In the genomic region with DNA sequence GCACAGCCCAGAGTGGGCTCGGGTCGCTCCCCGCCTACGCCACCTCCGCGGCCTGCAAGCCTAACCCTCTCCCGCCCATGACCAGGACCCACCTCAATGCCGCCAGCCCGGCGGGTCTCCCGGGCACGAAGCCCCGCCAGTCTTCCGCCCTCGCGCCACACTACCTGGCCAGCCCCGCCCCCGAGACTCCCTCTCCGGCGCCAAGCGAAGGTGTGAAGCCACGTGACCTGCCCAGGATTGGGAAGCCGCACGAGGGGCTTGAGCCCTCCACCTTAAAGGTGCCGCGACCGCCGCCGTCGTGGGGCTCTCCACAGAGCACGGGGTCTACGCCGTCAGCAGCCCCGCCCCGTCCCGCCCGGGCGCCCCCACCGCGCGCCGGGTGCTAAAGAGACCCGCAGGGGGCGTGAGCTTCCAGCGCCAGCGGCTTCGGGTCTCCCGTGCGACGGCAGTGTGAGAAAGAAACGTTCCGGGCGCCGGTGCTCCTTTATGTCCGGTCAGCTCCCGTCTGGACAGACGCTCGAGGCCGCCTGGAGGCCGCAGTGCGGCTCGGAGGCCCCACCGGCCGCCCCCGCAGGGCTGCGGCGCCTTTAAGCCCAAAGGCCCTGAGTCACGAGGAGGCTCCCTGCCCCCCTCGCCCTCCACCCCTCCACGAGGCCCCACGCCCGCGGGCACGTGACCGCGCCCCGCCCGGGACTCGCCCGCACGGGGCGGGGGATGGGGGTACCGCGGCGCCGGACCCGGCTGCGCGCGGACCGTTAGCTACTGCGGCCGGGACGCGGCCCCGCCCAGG, we compare ENCODE assay signal across 8 cellular contexts. TPM values are rescaled to one million over a fixed set of nuclear protein-coding genes. Genes with fewer than 3 reads are reported as not detected.
DNase-seq lines count a peak whose midpoint lies in the region; ATAC-seq and TF ChIP-seq lines count a peak whose summit lies in the region.

A gene (minus strand): TSS at position 319 of the 790 bp plus-strand sequence. CDS start 18,904 bp downstream, outside the sequence.

- TF ChIP-seq POLR2A in adrenal gland (IDR thresholded peaks at IDR 0.05) = peak in 1 of 2 donors; percentile 26

- TF ChIP-seq CTCF in adrenal gland (IDR thresholded peaks at IDR 0.05) = no peak

- DNase-seq in NCI-H82 (lab: John Stamatoyannopoulos, UW) (peak; percentile 86), NCI-H82 treated with DMSO at 0.1 percent for 48 hours (lab: John Stamatoyannopoulos, UW; ENCODE audit: unreplicated experiment) (no peak), adrenal gland (peak; percentile 70 to 75 (median 73)), right cardiac atrium (peak; percentile 55 to 86 (median 86)), putamen (ENCODE audit: low spot score) (peak; percentile 85)

- H3K27ac ChIP-seq in adrenal gland (peak within 1 kb of the TSS in 2 of 5 donors; percentile 32 to 50), right cardiac atrium (ENCODE audit: low read length) (no peak within 1 kb of the TSS)

- H3K4me1 ChIP-seq in adrenal gland (replicated peaks in 1 of 2) (peaks cover 12 to 21% of the 10 kb centered on the region in 2 donors), right cardiac atrium (ENCODE audit: control insufficient read depth, insufficient read depth, low read length) (no peaks in the 10 kb centered on the region)

- ATAC-seq in right cardiac atrium (peak; percentile 86 to 89), HG03565 (IDR thresholded peaks at IDR 0.05; ENCODE audit: unreplicated experiment) (no peak), HG03039 (IDR thresholded peaks at IDR 0.05; ENCODE audit: unreplicated experiment) (no peak)

- no peaks in the 10 kb centered on the region for H3K36me3 ChIP-seq in adrenal gland (replicated peaks in 1 of 2)

- WGBS in adrenal gland, 4 donors = 6 to 21% (median 14%) methylated on average over 2 to 96 of the region's 96 CpGs
- 8% methylated on average over 96 of the region's 96 CpGs for WGBS in right cardiac atrium

- no peaks in the 10 kb centered on the region for H3K27me3 ChIP-seq in adrenal gland
- H3K27me3 ChIP-seq in right cardiac atrium (ENCODE audit: control insufficient read depth, insufficient read depth) = no peaks in the 10 kb centered on the region

- H3K4me3 ChIP-seq in adrenal gland (peak within 1 kb of the TSS in 3 of 4 donors; percentile 31 to 77 (median 32)), right cardiac atrium (ENCODE audit: low read length) (peak within 1 kb of the TSS; percentile 77)

- no peaks in the 10 kb centered on the region for H3K9me3 ChIP-seq in adrenal gland (replicated peaks in 1 of 3)
- no peaks in the 10 kb centered on the region for H3K9me3 ChIP-seq in right cardiac atrium (ENCODE audit: control insufficient read depth, low read length)

- intact Hi-C loops in adrenal gland (cut with DNase I) (loop anchor here in 1 of 2 donors (10.0 kb wide), 1 partner anchor 102 kb away; a partner anchor contains a TSS), right cardiac atrium (cut with DNase I) (no loop called here)

TF ChIP-seq in PFSK-1, 5 proteins besides CTCF, POLR2A, EP300 and RAD21:
- TF ChIP-seq FOXP2 (optimal IDR thresholded peaks at IDR 0.05; ENCODE audit: borderline replicate concordance, extremely low read depth, extremely low read length, insufficient read depth) (peak; percentile 30), TAF1 (IDR thresholded peaks at IDR 0.05; ENCODE audit: borderline replicate concordance, insufficient read depth, low read length) (no peak), SIN3A (IDR thresholded peaks at IDR 0.05; ENCODE audit: borderline replicate concordance, insufficient read depth, low read length) (no peak), POLR2AphosphoS5 (IDR thresholded peaks at IDR 0.05; ENCODE audit: low read depth, low read length) (no peak)
- TF ChIP-seq, protein P1, sequence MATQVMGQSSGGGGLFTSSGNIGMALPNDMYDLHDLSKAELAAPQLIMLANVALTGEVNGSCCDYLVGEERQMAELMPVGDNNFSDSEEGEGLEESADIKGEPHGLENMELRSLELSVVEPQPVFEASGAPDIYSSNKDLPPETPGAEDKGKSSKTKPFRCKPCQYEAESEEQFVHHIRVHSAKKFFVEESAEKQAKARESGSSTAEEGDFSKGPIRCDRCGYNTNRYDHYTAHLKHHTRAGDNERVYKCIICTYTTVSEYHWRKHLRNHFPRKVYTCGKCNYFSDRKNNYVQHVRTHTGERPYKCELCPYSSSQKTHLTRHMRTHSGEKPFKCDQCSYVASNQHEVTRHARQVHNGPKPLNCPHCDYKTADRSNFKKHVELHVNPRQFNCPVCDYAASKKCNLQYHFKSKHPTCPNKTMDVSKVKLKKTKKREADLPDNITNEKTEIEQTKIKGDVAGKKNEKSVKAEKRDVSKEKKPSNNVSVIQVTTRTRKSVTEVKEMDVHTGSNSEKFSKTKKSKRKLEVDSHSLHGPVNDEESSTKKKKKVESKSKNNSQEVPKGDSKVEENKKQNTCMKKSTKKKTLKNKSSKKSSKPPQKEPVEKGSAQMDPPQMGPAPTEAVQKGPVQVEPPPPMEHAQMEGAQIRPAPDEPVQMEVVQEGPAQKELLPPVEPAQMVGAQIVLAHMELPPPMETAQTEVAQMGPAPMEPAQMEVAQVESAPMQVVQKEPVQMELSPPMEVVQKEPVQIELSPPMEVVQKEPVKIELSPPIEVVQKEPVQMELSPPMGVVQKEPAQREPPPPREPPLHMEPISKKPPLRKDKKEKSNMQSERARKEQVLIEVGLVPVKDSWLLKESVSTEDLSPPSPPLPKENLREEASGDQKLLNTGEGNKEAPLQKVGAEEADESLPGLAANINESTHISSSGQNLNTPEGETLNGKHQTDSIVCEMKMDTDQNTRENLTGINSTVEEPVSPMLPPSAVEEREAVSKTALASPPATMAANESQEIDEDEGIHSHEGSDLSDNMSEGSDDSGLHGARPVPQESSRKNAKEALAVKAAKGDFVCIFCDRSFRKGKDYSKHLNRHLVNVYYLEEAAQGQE (IDR thresholded peaks at IDR 0.05; ENCODE audit: insufficient read depth in 1 of 2, low read depth in 2 of 2, low read length in 2 of 2) = no peak
TF ChIP-seq in PFSK-1: peak in this region for 1.

RNA-seq across cellular contexts. Expression of the gene that starts here (rescaled TPM):
- 16.3 TPM for polyA plus RNA-seq in PFSK-1 (2012; ENCODE audit: insufficient read length, low read depth)
- total RNA-seq in adrenal gland (10 to 100 TPM in 1 of 8 donors, 1 to 10 TPM in 7; 1.5 to 11.6 (median 7.3) TPM), right cardiac atrium (1 to 10 TPM; 1.6 to 7.8 (median 5.5) TPM)
- polyA plus RNA-seq in adrenal gland (1 to 10 TPM; 4.2 to 7.6 (median 4.4) TPM), right cardiac atrium (2.4 TPM)

Comparison
In these comparisons a context has a peak if more than half of its experiments do, and no peak if none do; other contexts are left out.
1. ATAC-seq: peak in right cardiac atrium (2 of 2); none in HG03565 (single experiment) and HG03039 (single experiment).